9 cellular contexts compared by ENCODE assay signal in the genomic region with DNA sequence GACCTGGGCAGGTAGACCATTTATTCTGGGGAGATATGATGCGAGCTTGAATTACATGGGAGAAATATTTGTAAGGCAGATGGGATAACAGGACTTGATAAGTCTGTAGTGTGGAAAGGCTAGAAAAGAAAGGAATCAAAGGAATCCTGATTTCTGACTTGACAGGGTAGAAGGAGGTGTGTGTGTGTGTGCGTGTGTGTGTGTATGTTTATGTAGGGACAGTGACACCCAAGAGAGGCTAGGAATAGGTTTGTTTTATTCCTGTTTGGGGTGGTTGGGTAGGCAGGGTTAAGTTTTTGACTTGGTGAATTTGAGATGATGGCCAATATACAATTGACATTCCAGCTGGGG. TPM values are rescaled to one million over a fixed set of nuclear protein-coding genes. Genes with fewer than 3 reads are reported as not detected.
DNase-seq lines count a peak whose midpoint lies in the region; ATAC-seq, FAIRE-seq and TF ChIP-seq lines count a peak whose summit lies in the region.
"Had no signal": no experiment of that assay in that cellular context is flagged by ENCODE, and none has a peak within 500 bp of the region (broad histone marks: within the 10 kb centered on the region; RNA-seq: fewer than 3 reads in every experiment).

No MANE protein-coding gene starts in this region.

- H4K20me1 ChIP-seq in keratinocyte (ENCODE audit: control insufficient read depth, extremely low read depth, insufficient read depth, low read length) = no peaks in the 10 kb centered on the region

- peak overlapping the region; percentile 84 for H3K4me3 Mint-ChIP-seq in activated T-cell treated with anti-CD3 and anti-CD28 coated beads, Interleukin-2, amount 50 U/mL, for 24 hours
- peak overlapping the region; percentile 81 for H3K4me3 Mint-ChIP-seq in activated CD4-positive, alpha-beta memory T cell treated with anti-CD3 and anti-CD28 coated beads, Interleukin-2, amount 10 ng/mL, durations not matched to agents 7 days and 5 days

- no peak for TF ChIP-seq POLR2A in thyroid gland (IDR thresholded peaks at IDR 0.05)

- H2AFZ ChIP-seq in keratinocyte (ENCODE audit: control insufficient read depth, low read length) = peak overlapping the region; percentile 84

- no peak for FAIRE-seq in keratinocyte (lab: Jason Lieb, UNC)

- intact Hi-C loops in thyroid gland (cut with DNase I) = no loop called here

- no peaks in the 10 kb centered on the region for H3K9me1 ChIP-seq in keratinocyte (ENCODE audit: control insufficient read depth, extremely low read depth, insufficient read depth, low read length)

- H3K27ac ChIP-seq in keratinocyte (ENCODE audit: control insufficient read depth, insufficient read depth, low read length) = peak overlapping the region; percentile 84
- peak overlapping the region in 2 of 3 donors; percentile 96 to 97 for H3K27ac ChIP-seq in thyroid gland

- peaks cover 38% of the 10 kb centered on the region for H3K36me3 Mint-ChIP-seq in activated T-cell treated with anti-CD3 and anti-CD28 coated beads, Interleukin-2, amount 50 U/mL, for 24 hours (ENCODE audit: low read depth)
- peaks cover 22% of the 10 kb centered on the region for H3K36me3 Mint-ChIP-seq in activated CD4-positive, alpha-beta memory T cell treated with anti-CD3 and anti-CD28 coated beads, Interleukin-2, amount 10 ng/mL, durations not matched to agents 7 days and 5 days (ENCODE audit: low read depth)

- H3K4me3 ChIP-seq in keratinocyte (ENCODE audit: control insufficient read depth in 2 of 3, extremely low read depth in 1 of 3, insufficient read depth in 2 of 3, low read depth in 1 of 3, low read length in 3 of 3) (peak overlapping the region; percentile 39 to 73 (median 55)), thyroid gland (replicated peaks in 1 of 3) (peak overlapping the region in 1 of 3 donors; percentile 69)

- peaks cover 68% of the 10 kb centered on the region for H3K4me1 Mint-ChIP-seq in activated T-cell treated with anti-CD3 and anti-CD28 coated beads, Interleukin-2, amount 50 U/mL, for 24 hours (ENCODE audit: low read depth)
- peaks cover 55% of the 10 kb centered on the region for H3K4me1 Mint-ChIP-seq in activated CD4-positive, alpha-beta memory T cell treated with anti-CD3 and anti-CD28 coated beads, Interleukin-2, amount 10 ng/mL, durations not matched to agents 7 days and 5 days

- peak overlapping the region; percentile 89 for H3K4me2 ChIP-seq in keratinocyte (ENCODE audit: control insufficient read depth, extremely low read depth, insufficient read depth, low read depth, low read length)

- no peaks in the 10 kb centered on the region for H3K27me3 Mint-ChIP-seq in activated T-cell treated with anti-CD3 and anti-CD28 coated beads, Interleukin-2, amount 50 U/mL, for 24 hours
- no peaks in the 10 kb centered on the region for H3K27me3 Mint-ChIP-seq in activated CD4-positive, alpha-beta memory T cell treated with anti-CD3 and anti-CD28 coated beads, Interleukin-2, amount 10 ng/mL, durations not matched to agents 7 days and 5 days

- no peaks in the 10 kb centered on the region for H3K27me3 ChIP-seq in keratinocyte (ENCODE audit: control insufficient read depth, extremely low read depth, insufficient read depth, low read length)
- no peaks in the 10 kb centered on the region for H3K27me3 ChIP-seq in thyroid gland

- CTCF ChIA-PET in activated CD4-positive, alpha-beta memory T cell treated with anti-CD3 and anti-CD28 coated beads, Interleukin-2, amount 10 ng/mL, durations not matched to agents 7 days and 5 days (lab: Charles Lee) = interaction anchor here (1.4 to 3.0 kb wide), 2 partner anchors 8 to 24 kb away, joined by 8 to 16 read pairs; a partner anchor contains a TSS

- H3K9me3 ChIP-seq in keratinocyte (ENCODE audit: control insufficient read depth, low read depth, low read length) (no peaks in the 10 kb centered on the region), thyroid gland (no peaks in the 10 kb centered on the region)

- peak overlapping the region; percentile 82 for H3K9ac ChIP-seq in keratinocyte (ENCODE audit: control insufficient read depth, extremely low read depth, insufficient read depth, low read length)

- TF ChIP-seq CTCF in keratinocyte (optimal IDR thresholded peaks at IDR 0.05 in 1 of 3, IDR thresholded peaks at IDR 0.05 in 1 of 3, conservative IDR thresholded peaks at IDR 0.05 in 1 of 3; ENCODE audit: extremely low read depth in 1 of 3, insufficient read depth in 2 of 3, low read length in 3 of 3) (no peak), thyroid gland (IDR thresholded peaks at IDR 0.05) (no peak)

- H3K79me2 ChIP-seq in keratinocyte (ENCODE audit: control insufficient read depth, insufficient read depth, low read length) = no peaks in the 10 kb centered on the region

- no peak for ATAC-seq in HG03354 (IDR thresholded peaks at IDR 0.05; ENCODE audit: poor library complexity, severe bottlenecking, unreplicated experiment)
- ATAC-seq in GM19351 (IDR thresholded peaks at IDR 0.05; ENCODE audit: unreplicated experiment) = no peak

- peak overlapping the region; percentile 95 for H3K27ac Mint-ChIP-seq in activated T-cell treated with anti-CD3 and anti-CD28 coated beads, Interleukin-2, amount 50 U/mL, for 24 hours
- peak overlapping the region; percentile 76 for H3K27ac Mint-ChIP-seq in activated CD4-positive, alpha-beta memory T cell treated with anti-CD3 and anti-CD28 coated beads, Interleukin-2, amount 10 ng/mL, durations not matched to agents 7 days and 5 days

- POLR2A ChIA-PET in activated CD4-positive, alpha-beta memory T cell treated with anti-CD3 and anti-CD28 coated beads, Interleukin-2, amount 10 ng/mL, durations not matched to agents 7 days and 5 days (lab: Charles Lee) = interaction anchor here (0.9 to 2.2 kb wide), 8 partner anchors 9 to 25 kb away, joined by 3 to 10 read pairs (median 6); no protein-coding TSS in a partner anchor

- H3K9me3 Mint-ChIP-seq in activated T-cell treated with anti-CD3 and anti-CD28 coated beads, Interleukin-2, amount 50 U/mL, for 24 hours = no peaks in the 10 kb centered on the region
- H3K9me3 Mint-ChIP-seq in activated CD4-positive, alpha-beta memory T cell treated with anti-CD3 and anti-CD28 coated beads, Interleukin-2, amount 10 ng/mL, durations not matched to agents 7 days and 5 days = no peaks in the 10 kb centered on the region

- H3K4me1 ChIP-seq in keratinocyte (ENCODE audit: control insufficient read depth, extremely low read depth, insufficient read depth, low read length) = peaks cover 32% of the 10 kb centered on the region
- peaks cover 30 to 33% of the 10 kb centered on the region in 2 donors for H3K4me1 ChIP-seq in thyroid gland

- DNase-seq in activated T-cell treated with anti-CD3 and anti-CD28 coated beads, Interleukin-2, amount 50 U/mL, for 24 hours = no peak
- DNase-seq in activated T-cell treated with anti-CD3 and anti-CD28 coated beads for 4 hours (no peak), keratinocyte (ENCODE audit: low read depth, low spot score) (no peak), thyroid gland (no peak), NCI-H748 treated with DMSO at 0.1 percent for 48 hours (lab: John Stamatoyannopoulos, UW) (no peak)
- DNase-seq in activated CD4-positive, alpha-beta memory T cell treated with anti-CD3 and anti-CD28 coated beads, Interleukin-2, amount 10 ng/mL, durations not matched to agents 7 days and 5 days = no peak
- DNase-seq: DND-41 had no signal

- 61 to 77% methylated on average over 2 of the region's 2 CpGs for WGBS in thyroid gland, 2 donors

- H3K36me3 ChIP-seq in keratinocyte (ENCODE audit: control insufficient read depth in 2 of 2, extremely low read depth in 1 of 2, insufficient read depth in 2 of 2, low read length in 2 of 2) (no peaks in the 10 kb centered on the region), thyroid gland (no peaks in the 10 kb centered on the region)

- dilution Hi-C loops in keratinocyte (cut with MboI; ENCODE audit: extremely low pct_ligation_motif_present, low sequenced_read_pairs) = no loop called here

RNA-seq across cellular contexts. Expression of a gene that starts 0.4 kb away (rescaled TPM):
- total RNA-seq in activated CD4-positive, alpha-beta memory T cell treated with anti-CD3 and anti-CD28 coated beads, Interleukin-2, amount 10 ng/mL, durations not matched to agents 7 days and 5 days = 10 to 100 TPM; 48.6 to 50.0 TPM
- 34.9 to 46.0 TPM (median 45.1 TPM) in 3 replicates for polyA plus RNA-seq in keratinocyte
- polyA plus RNA-seq in keratinocyte (2011; ENCODE audit: low read depth) = 97.0 TPM
- 55.5 and 67.5 TPM in 2 replicates for polyA plus RNA-seq in keratinocyte (2011; cell fraction: cytosol; rRNA removed)
- polyA plus RNA-seq in keratinocyte (2011; cell fraction: nucleus; rRNA removed) = 37.4 and 45.8 TPM in 2 replicates
- 34.9 and 67.6 TPM in 2 replicates for polyA plus RNA-seq in keratinocyte (2012; ENCODE audit: low replicate concordance)
- polyA minus RNA-seq in keratinocyte = 3.1 to 26.9 TPM (median 21.4 TPM) in 3 replicates
- polyA minus RNA-seq in keratinocyte (2011; cell fraction: cytosol; rRNA and poly(A)+ RNA removed) = 26.5 TPM
- 9.2 and 16.6 TPM in 2 replicates for polyA minus RNA-seq in keratinocyte (2011; cell fraction: nucleus; rRNA and poly(A)+ RNA removed)
- 100 to 1,000 TPM in 3 of 4 donors, 10 to 100 TPM in 1; 70.8 to 151 (median 134) TPM for total RNA-seq in thyroid gland

RNA-seq across cellular contexts. Expression of a gene that starts 24.4 kb away (rescaled TPM):
- total RNA-seq in activated CD4-positive, alpha-beta memory T cell treated with anti-CD3 and anti-CD28 coated beads, Interleukin-2, amount 10 ng/mL, durations not matched to agents 7 days and 5 days = 10 to 100 TPM; 14.9 to 15.6 TPM
- 17.2 to 29.4 TPM (median 18.0 TPM) in 3 replicates for polyA plus RNA-seq in keratinocyte
- 19.4 TPM for polyA plus RNA-seq in keratinocyte (2011; ENCODE audit: low read depth)
- 14.3 and 24.9 TPM in 2 replicates for polyA plus RNA-seq in keratinocyte (2011; cell fraction: cytosol; rRNA removed)
- polyA plus RNA-seq in keratinocyte (2011; cell fraction: nucleus; rRNA removed) = 17.3 and 19.5 TPM in 2 replicates
- 16.6 and 18.6 TPM in 2 replicates for polyA plus RNA-seq in keratinocyte (2012; ENCODE audit: low replicate concordance)
- 2.2 to 22.2 TPM (median 9.4 TPM) in 3 replicates for polyA minus RNA-seq in keratinocyte
- polyA minus RNA-seq in keratinocyte (2011; cell fraction: cytosol; rRNA and poly(A)+ RNA removed) = 15.9 TPM
- 16.0 and 25.6 TPM in 2 replicates for polyA minus RNA-seq in keratinocyte (2011; cell fraction: nucleus; rRNA and poly(A)+ RNA removed)
- 10 to 100 TPM; 40.3 to 81.1 (median 75.3) TPM for total RNA-seq in thyroid gland
